In genomic region chr12:110289711-110290078, GRCh38 we compare ENCODE assay signal across 29 cellular contexts. TPM values are rescaled to one million over a fixed set of nuclear protein-coding genes. Genes with fewer than 3 reads are reported as not detected.
DNase-seq lines count a peak whose midpoint lies in the region; ATAC-seq and TF ChIP-seq lines count a peak whose summit lies in the region.
"Had no signal": no experiment of that assay in that cellular context is flagged by ENCODE, and none has a peak within 500 bp of the region (broad histone marks: within the 10 kb centered on the region; RNA-seq: fewer than 3 reads in every experiment).

No MANE protein-coding gene starts in this region.

- no peaks in the 10 kb centered on the region for H3K9me3 Mint-ChIP-seq in activated T-helper 1 cell treated with anti-CD3 and anti-CD28 coated beads, Interleukin-12 subunit alpha, Interleukin-12 subunit beta, Interleukin-2, Interleukin-4 antibody, amounts not matched to agents 30 ng/mL and 10 ng/mL and 1 ng/mL, durations not matched to agents 14 hours and 24 hours and 36 hours
- H3K9me3 Mint-ChIP-seq in stimulated activated naive B cell treated with anti-CD40 and anti-IgM and Interleukin-4, amounts not matched to agents 10 μg/mL and 1 μg/mL and 100 μg/mL, for 72 hours: no peaks in the 10 kb centered on the region
- H3K9me3 Mint-ChIP-seq: activated CD4-positive, alpha-beta memory T cell treated with anti-CD3 and anti-CD28 coated beads for 36 hours; dendritic cell treated with granulocyte-macrophage colony-stimulating factor and Interleukin-4, amounts not matched to agents 40 ng/mL and 50 ng/mL, for 4 days; IgD-negative memory B cell; T-cell had no signal

- H3K9me3 ChIP-seq in left ventricle myocardium inferior (replicated peaks): no peaks in the 10 kb centered on the region
- H3K9me3 ChIP-seq in esophagus squamous epithelium: no peaks in the 10 kb centered on the region
- H3K9me3 ChIP-seq in tibial artery: no peaks in the 10 kb centered on the region
- H3K9me3 ChIP-seq: BLaER1, gastroesophageal sphincter, Peyer's patch, SJCRH30, upper lobe of right lung had no signal

- intact Hi-C loops in left ventricle myocardium inferior (cut with micrococcal nuclease) (no loop called here), Right ventricle myocardium inferior (cut with DNase I) (loop anchor here (10.0 kb wide), 1 partner anchor 185 kb away; no protein-coding TSS in a partner anchor), esophagus squamous epithelium (cut with DNase I) (no loop called here), tibial artery (cut with DNase I; ENCODE audit: low total_unique reads) (loop anchor here (10.0 kb wide), 1 partner anchor 65 kb away; no protein-coding TSS in a partner anchor)
- intact Hi-C loops in activated T-helper 1 cell treated with anti-CD3 and anti-CD28 coated beads, Interleukin-12 subunit alpha, Interleukin-12 subunit beta, Interleukin-2, Interleukin-4 antibody, amounts not matched to agents 30 ng/mL and 10 ng/mL and 1 ng/mL, durations not matched to agents 14 hours and 24 hours and 36 hours (cut with micrococcal nuclease): loop anchor here (10.0 kb wide), 1 partner anchor 295 kb away; the partner anchor contains the start of genes ANKRD13A and GIT2

- no peak overlapping the region for H3K4me3 Mint-ChIP-seq in activated T-helper 1 cell treated with anti-CD3 and anti-CD28 coated beads, Interleukin-12 subunit alpha, Interleukin-12 subunit beta, Interleukin-2, Interleukin-4 antibody, amounts not matched to agents 30 ng/mL and 10 ng/mL and 1 ng/mL, durations not matched to agents 14 hours and 24 hours and 36 hours
- H3K4me3 Mint-ChIP-seq in stimulated activated naive B cell treated with anti-CD40 and anti-IgM and Interleukin-4, amounts not matched to agents 10 μg/mL and 1 μg/mL and 100 μg/mL, for 72 hours: peak overlapping the region in 1 of 2 donors; percentile 32
- H3K4me3 Mint-ChIP-seq: activated CD4-positive, alpha-beta memory T cell treated with anti-CD3 and anti-CD28 coated beads for 36 hours; dendritic cell treated with granulocyte-macrophage colony-stimulating factor and Interleukin-4, amounts not matched to agents 40 ng/mL and 50 ng/mL, for 4 days had no signal

- H3K27ac ChIP-seq in left ventricle myocardium inferior (replicated peaks) (peak overlapping the region; percentile 97), esophagus squamous epithelium (peak overlapping the region in 3 of 4 donors; percentile 10 to 97 (median 96)), tibial artery (peak overlapping the region in 1 of 2 donors; percentile 97)
- H3K27ac ChIP-seq: BLaER1, Peyer's patch, SJCRH30, upper lobe of right lung had no signal

- WGBS in esophagus squamous epithelium, 2 donors: 12 to 16% methylated on average over 2 of the region's 2 CpGs

- H3K4me1 ChIP-seq in left ventricle myocardium inferior: peaks cover 98% of the 10 kb centered on the region
- peaks cover 18 to 79% (median 45%) of the 10 kb centered on the region in 3 donors for H3K4me1 ChIP-seq in esophagus squamous epithelium
- peaks cover 0 to 74% (median 32%) of the 10 kb centered on the region in 4 donors for H3K4me1 ChIP-seq in tibial artery
- H3K4me1 ChIP-seq: SJCRH30 had no signal

- peaks cover 36% of the 10 kb centered on the region for H3K4me1 Mint-ChIP-seq in activated T-helper 1 cell treated with anti-CD3 and anti-CD28 coated beads, Interleukin-12 subunit alpha, Interleukin-12 subunit beta, Interleukin-2, Interleukin-4 antibody, amounts not matched to agents 30 ng/mL and 10 ng/mL and 1 ng/mL, durations not matched to agents 14 hours and 24 hours and 36 hours (ENCODE audit: low read depth)
- peaks cover 22 to 46% of the 10 kb centered on the region in 2 donors for H3K4me1 Mint-ChIP-seq in stimulated activated naive B cell treated with anti-CD40 and anti-IgM and Interleukin-4, amounts not matched to agents 10 μg/mL and 1 μg/mL and 100 μg/mL, for 72 hours

- ATAC-seq in Right ventricle myocardium inferior (no peak), HG02970 (IDR thresholded peaks at IDR 0.05; ENCODE audit: low FRiP score, unreplicated experiment) (no peak)
- ATAC-seq in stimulated activated naive B cell treated with anti-CD40 and anti-IgM and Interleukin-4, amounts not matched to agents 10 μg/mL and 1 μg/mL and 100 μg/mL, for 72 hours (replicated peaks): peak; percentile 56 to 67
- ATAC-seq: activated CD4-positive, CD25-positive, alpha-beta regulatory T cell treated with anti-CD3 and anti-CD28 coated beads, Interleukin-2, amount 50 U/mL, for 24 hours; gastroesophageal sphincter; left lobe of liver; T-cell; upper lobe of right lung had no signal

- H3K36me3 Mint-ChIP-seq in activated T-helper 1 cell treated with anti-CD3 and anti-CD28 coated beads, Interleukin-12 subunit alpha, Interleukin-12 subunit beta, Interleukin-2, Interleukin-4 antibody, amounts not matched to agents 30 ng/mL and 10 ng/mL and 1 ng/mL, durations not matched to agents 14 hours and 24 hours and 36 hours (ENCODE audit: low read depth): peaks cover 51% of the 10 kb centered on the region
- peaks cover 34 to 46% of the 10 kb centered on the region in 2 donors for H3K36me3 Mint-ChIP-seq in stimulated activated naive B cell treated with anti-CD40 and anti-IgM and Interleukin-4, amounts not matched to agents 10 μg/mL and 1 μg/mL and 100 μg/mL, for 72 hours

- H3K36me3 ChIP-seq in left ventricle myocardium inferior (peaks cover 96% of the 10 kb centered on the region), esophagus squamous epithelium (peaks cover 11 to 92% (median 18%) of the 10 kb centered on the region in 3 donors), tibial artery (peaks cover 41 to 67% (median 57%) of the 10 kb centered on the region in 3 donors)

- no peak for DNase-seq in left ventricle myocardium inferior
- DNase-seq in Right ventricle myocardium inferior (ENCODE audit: missing footprints): no peak
- no peak for DNase-seq in activated T-helper 1 cell treated with anti-CD3 and anti-CD28 coated beads, Interleukin-12 subunit alpha, Interleukin-12 subunit beta, Interleukin-2, Interleukin-4 antibody, amounts not matched to agents 30 ng/mL and 10 ng/mL and 1 ng/mL, durations not matched to agents 14 hours and 24 hours and 36 hours (ENCODE audit: low spot score)
- DNase-seq in esophagus squamous epithelium (lab: John Stamatoyannopoulos, UW): no peak
- no peak for DNase-seq in stimulated activated naive B cell treated with anti-CD40 and anti-IgM and Interleukin-4, amounts not matched to agents 10 μg/mL and 1 μg/mL and 100 μg/mL, for 72 hours
- no peak for DNase-seq in tibial artery
- no peak for DNase-seq in NCI-H69 (lab: John Stamatoyannopoulos, UW)
- DNase-seq: activated CD4-positive, alpha-beta memory T cell treated with anti-CD3 and anti-CD28 coated beads for 36 hours; activated naive CD4-positive, alpha-beta T cell; COR-L47; GDM1; H7; NCI-H1092 treated with DMSO at 0.1 percent for 48 hours; NCI-H187 treated with DMSO at 0.1 percent for 48 hours; NCI-H526; nucleus accumbens; Peyer's patch; SJCRH30; small intestine; substantia nigra; T-cell; upper lobe of right lung had no signal

- TF ChIP-seq POLR2A in esophagus squamous epithelium (IDR thresholded peaks at IDR 0.05): no peak

- peak overlapping the region; percentile 19 for H3K27ac Mint-ChIP-seq in activated T-helper 1 cell treated with anti-CD3 and anti-CD28 coated beads, Interleukin-12 subunit alpha, Interleukin-12 subunit beta, Interleukin-2, Interleukin-4 antibody, amounts not matched to agents 30 ng/mL and 10 ng/mL and 1 ng/mL, durations not matched to agents 14 hours and 24 hours and 36 hours
- H3K27ac Mint-ChIP-seq in stimulated activated naive B cell treated with anti-CD40 and anti-IgM and Interleukin-4, amounts not matched to agents 10 μg/mL and 1 μg/mL and 100 μg/mL, for 72 hours: peak overlapping the region; percentile 83
- H3K27ac Mint-ChIP-seq: activated CD4-positive, alpha-beta memory T cell treated with anti-CD3 and anti-CD28 coated beads for 36 hours; dendritic cell treated with granulocyte-macrophage colony-stimulating factor and Interleukin-4, amounts not matched to agents 40 ng/mL and 50 ng/mL, for 4 days; IgD-negative memory B cell had no signal

- peak overlapping the region; percentile 96 for H3K4me3 ChIP-seq in left ventricle myocardium inferior
- H3K4me3 ChIP-seq in esophagus squamous epithelium: no peak overlapping the region
- H3K4me3 ChIP-seq in tibial artery: no peak overlapping the region
- H3K4me3 ChIP-seq: BLaER1, gastroesophageal sphincter, Peyer's patch, SJCRH30, upper lobe of right lung had no signal

- H3K27me3 Mint-ChIP-seq in activated T-helper 1 cell treated with anti-CD3 and anti-CD28 coated beads, Interleukin-12 subunit alpha, Interleukin-12 subunit beta, Interleukin-2, Interleukin-4 antibody, amounts not matched to agents 30 ng/mL and 10 ng/mL and 1 ng/mL, durations not matched to agents 14 hours and 24 hours and 36 hours (ENCODE audit: insufficient read depth): no peaks in the 10 kb centered on the region
- H3K27me3 Mint-ChIP-seq in stimulated activated naive B cell treated with anti-CD40 and anti-IgM and Interleukin-4, amounts not matched to agents 10 μg/mL and 1 μg/mL and 100 μg/mL, for 72 hours: no peaks in the 10 kb centered on the region
- H3K27me3 Mint-ChIP-seq: activated CD4-positive, alpha-beta memory T cell treated with anti-CD3 and anti-CD28 coated beads for 36 hours; dendritic cell treated with granulocyte-macrophage colony-stimulating factor and Interleukin-4, amounts not matched to agents 40 ng/mL and 50 ng/mL, for 4 days; IgD-negative memory B cell; T-cell had no signal

- H3K27me3 ChIP-seq in left ventricle myocardium inferior (ENCODE audit: low read depth) (no peaks in the 10 kb centered on the region), esophagus squamous epithelium (no peaks in the 10 kb centered on the region), tibial artery (no peaks in the 10 kb centered on the region)
- H3K27me3 ChIP-seq: BLaER1, gastroesophageal sphincter, Peyer's patch, SJCRH30, upper lobe of right lung had no signal

- no peak for TF ChIP-seq CTCF in left ventricle myocardium inferior (IDR thresholded peaks at IDR 0.05; ENCODE audit: borderline replicate concordance)
- TF ChIP-seq CTCF in esophagus squamous epithelium (IDR thresholded peaks at IDR 0.05): no peak
- no peak for TF ChIP-seq CTCF in tibial artery (IDR thresholded peaks at IDR 0.05)

RNA-seq across cellular contexts. Expression of gene ATP2A2, which starts 8.6 kb away (rescaled TPM):
- total RNA-seq in left ventricle myocardium inferior (1,955 TPM), Right ventricle myocardium inferior (3,009 TPM), esophagus squamous epithelium (100 to 1,000 TPM; 147 to 263 (median 177) TPM)
- total RNA-seq in activated T-helper 1 cell treated with anti-CD3 and anti-CD28 coated beads, Interleukin-12 subunit alpha, Interleukin-12 subunit beta, Interleukin-2, Interleukin-4 antibody, amounts not matched to agents 30 ng/mL and 10 ng/mL and 1 ng/mL, durations not matched to agents 14 hours and 24 hours and 36 hours: 208 and 211 TPM in 2 replicates

Comparison
In these comparisons a context has a peak if more than half of its experiments do, and no peak if none do; other contexts are left out.
1. intact Hi-C loops: an anchor here in Right ventricle myocardium inferior (10.0 kb wide), activated T-helper 1 cell treated with anti-CD3 and anti-CD28 coated beads, Interleukin-12 subunit alpha, Interleukin-12 subunit beta, Interleukin-2, Interleukin-4 antibody, amounts not matched to agents 30 ng/mL and 10 ng/mL and 1 ng/mL, durations not matched to agents 14 hours and 24 hours and 36 hours (10.0 kb wide) and tibial artery (10.0 kb wide); none called in left ventricle myocardium inferior and esophagus squamous epithelium.
2. ATAC-seq: peak in stimulated activated naive B cell treated with anti-CD40 and anti-IgM and Interleukin-4, amounts not matched to agents 10 μg/mL and 1 μg/mL and 100 μg/mL, for 72 hours (2 of 2); none in Right ventricle myocardium inferior (single experiment) and HG02970 (single experiment).